Comparison of ENCODE assay signal across 14 cellular contexts in the genomic region with DNA sequence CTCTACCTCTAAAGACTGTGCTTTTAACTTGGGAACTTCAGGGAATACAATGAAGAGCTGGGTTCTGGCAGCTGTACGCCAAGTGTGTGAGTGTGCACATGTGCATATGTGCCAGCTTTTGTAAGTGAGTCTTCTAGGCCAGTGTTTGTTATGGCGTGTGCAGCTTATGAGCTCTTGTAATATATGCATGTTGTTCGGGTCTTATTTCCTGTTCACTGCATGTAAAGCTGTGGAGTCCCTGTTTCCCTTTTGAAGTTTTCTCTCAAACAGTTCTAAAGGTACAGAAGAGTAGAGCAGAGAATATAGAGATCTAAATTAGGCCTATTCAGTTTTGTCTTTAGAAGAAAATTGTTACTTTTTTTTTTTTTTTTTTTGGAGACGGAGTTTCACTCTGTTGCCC.
A peak's percentile ranks its signal among the peaks of the same experiment; 100 is the strongest.
DNase-seq lines count a peak whose midpoint lies in the region; ATAC-seq and TF ChIP-seq lines count a peak whose summit lies in the region.
"Had no signal": no experiment of that assay in that cellular context is flagged by ENCODE, and none has a peak within 500 bp of the region (broad histone marks: within the 10 kb centered on the region; RNA-seq: fewer than 3 reads in every experiment).

No MANE protein-coding gene starts in this region.

- H3K27ac ChIP-seq in neutrophil, result peak overlapping the region; percentile 37
- H3K27ac ChIP-seq: adrenal gland, HL-60, thyroid gland, VCaP had no signal

- peaks cover 59% of the 10 kb centered on the region for H3K4me1 Mint-ChIP-seq in T-helper 1 cell treated with Interleukin-12 subunit alpha and Interleukin-12 subunit beta and Interleukin-4 antibody, amounts not matched to agents 30 μg/mL and 1 μg/mL, for 36 hours (ENCODE audit: low read depth)

- peaks cover 21 to 37% of the 10 kb centered on the region in 2 experiments for H3K4me1 ChIP-seq in neutrophil (ENCODE audit: control insufficient read depth in 1 of 2, insufficient read depth in 1 of 2, low read depth in 1 of 2, low read length in 1 of 2)
- H3K4me1 ChIP-seq: adrenal gland, Peyer's patch, thyroid gland had no signal

- H3K27ac Mint-ChIP-seq in T-helper 1 cell treated with Interleukin-12 subunit alpha and Interleukin-12 subunit beta and Interleukin-4 antibody, amounts not matched to agents 30 μg/mL and 1 μg/mL, for 36 hours, result peak overlapping the region; percentile 64

- H3K9me3 Mint-ChIP-seq in T-helper 1 cell treated with Interleukin-12 subunit alpha and Interleukin-12 subunit beta and Interleukin-4 antibody, amounts not matched to agents 30 μg/mL and 1 μg/mL, for 36 hours, result no peaks in the 10 kb centered on the region

- no peak for TF ChIP-seq CTCF in neutrophil (IDR thresholded peaks at IDR 0.05)

- ATAC-seq in GM18858 (IDR thresholded peaks at IDR 0.05; ENCODE audit: unreplicated experiment) (peak; percentile 40), HG02610 (IDR thresholded peaks at IDR 0.05; ENCODE audit: unreplicated experiment) (peak; percentile 48), HG03378 (IDR thresholded peaks at IDR 0.05; ENCODE audit: unreplicated experiment) (no peak), HG03432 (IDR thresholded peaks at IDR 0.05; ENCODE audit: unreplicated experiment) (no peak)

- H3K27me3 ChIP-seq in neutrophil, result no peaks in the 10 kb centered on the region
- H3K27me3 ChIP-seq: adrenal gland, Peyer's patch, thyroid gland had no signal

- no peaks in the 10 kb centered on the region for H3K27me3 Mint-ChIP-seq in T-helper 1 cell treated with Interleukin-12 subunit alpha and Interleukin-12 subunit beta and Interleukin-4 antibody, amounts not matched to agents 30 μg/mL and 1 μg/mL, for 36 hours (ENCODE audit: low read depth)

- no peak for DNase-seq in epidermal melanocyte (ENCODE audit: insufficient read length, low spot score)
- DNase-seq: adrenal gland; DMS79 treated with DMSO at 0.1 percent for 48 hours; effector CD4-positive, alpha-beta T cell; Peyer's patch; thyroid gland had no signal

- H3K36me3 ChIP-seq in neutrophil, result peaks cover 41% of the 10 kb centered on the region
- H3K36me3 ChIP-seq: adrenal gland, thyroid gland had no signal

- H3K9me3 ChIP-seq in neutrophil, result no peaks in the 10 kb centered on the region
- H3K9me3 ChIP-seq: adrenal gland, Peyer's patch, thyroid gland had no signal

- H3K4me3 Mint-ChIP-seq in T-helper 1 cell treated with Interleukin-12 subunit alpha and Interleukin-12 subunit beta and Interleukin-4 antibody, amounts not matched to agents 30 μg/mL and 1 μg/mL, for 36 hours, result peak overlapping the region; percentile 26

- no peak overlapping the region for H3K4me3 ChIP-seq in neutrophil (ENCODE audit: low read depth in 1 of 2, low read length in 1 of 2)
- H3K4me3 ChIP-seq: adrenal gland, Peyer's patch, thyroid gland had no signal

- H3K36me3 Mint-ChIP-seq in T-helper 1 cell treated with Interleukin-12 subunit alpha and Interleukin-12 subunit beta and Interleukin-4 antibody, amounts not matched to agents 30 μg/mL and 1 μg/mL, for 36 hours (ENCODE audit: low read depth), result peaks cover 62% of the 10 kb centered on the region

Comparison
In these comparisons a context has a peak if more than half of its experiments do, and no peak if none do; other contexts are left out.
1. ATAC-seq: peak in GM18858 (single experiment) and HG02610 (single experiment); none in HG03378 (single experiment) and HG03432 (single experiment).